1 cellular context compared by ENCODE assay signal in the genomic region with DNA sequence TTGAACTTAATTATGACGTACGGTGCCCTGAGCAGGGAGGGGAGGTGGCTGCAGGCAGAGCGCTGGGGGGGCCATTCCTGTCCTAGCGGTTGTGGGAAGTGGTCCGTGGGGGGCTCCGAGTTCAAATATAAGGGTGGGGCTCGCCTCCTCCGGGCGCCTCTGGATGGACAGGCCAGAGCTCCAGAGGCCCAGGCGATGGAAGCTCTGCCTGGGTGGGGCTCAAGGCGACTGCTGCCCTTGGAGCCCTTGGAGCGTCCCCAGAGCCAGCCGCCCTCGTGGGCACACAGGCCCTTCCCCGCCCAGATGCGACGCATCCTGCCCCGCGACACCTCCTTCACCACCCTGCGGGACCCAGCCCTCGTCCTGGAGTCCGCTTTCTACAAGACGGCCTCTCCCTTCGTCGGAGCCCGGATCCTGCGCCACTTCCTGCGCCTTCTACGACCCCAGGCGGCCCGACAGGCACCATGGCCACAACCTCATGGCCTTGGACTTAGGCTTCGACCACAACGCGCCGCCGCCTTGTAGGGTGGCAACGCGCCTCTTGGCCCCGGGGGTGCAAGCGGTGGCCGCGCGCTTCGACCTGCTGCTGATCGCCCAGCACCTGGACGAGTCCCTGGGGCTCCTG.
A peak's percentile ranks its signal among the peaks of the same experiment; 100 is the strongest.
TF ChIP-seq lines count a peak whose summit lies in the region.

No MANE protein-coding gene starts in this region.

TF ChIP-seq in K562, 482 proteins besides CTCF, POLR2A, EP300 and RAD21:
- no peak for TF ChIP-seq CEBPG (CRISPR knock-in tag; IDR thresholded peaks at IDR 0.05)
- TF ChIP-seq CEBPG (tag; conservative IDR thresholded peaks at IDR 0.05 in 1 of 2, IDR thresholded peaks at IDR 0.05 in 1 of 2) = no peak
- no peak for TF ChIP-seq NR1H2 (CRISPR knock-in tag; IDR thresholded peaks at IDR 0.05)
- TF ChIP-seq, protein P1, sequence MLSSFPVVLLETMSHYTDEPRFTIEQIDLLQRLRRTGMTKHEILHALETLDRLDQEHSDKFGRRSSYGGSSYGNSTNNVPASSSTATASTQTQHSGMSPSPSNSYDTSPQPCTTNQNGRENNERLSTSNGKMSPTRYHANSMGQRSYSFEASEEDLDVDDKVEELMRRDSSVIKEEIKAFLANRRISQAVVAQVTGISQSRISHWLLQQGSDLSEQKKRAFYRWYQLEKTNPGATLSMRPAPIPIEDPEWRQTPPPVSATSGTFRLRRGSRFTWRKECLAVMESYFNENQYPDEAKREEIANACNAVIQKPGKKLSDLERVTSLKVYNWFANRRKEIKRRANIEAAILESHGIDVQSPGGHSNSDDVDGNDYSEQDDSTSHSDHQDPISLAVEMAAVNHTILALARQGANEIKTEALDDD (IDR thresholded peaks at IDR 0.05) = no peak
- TF ChIP-seq, protein P2, sequence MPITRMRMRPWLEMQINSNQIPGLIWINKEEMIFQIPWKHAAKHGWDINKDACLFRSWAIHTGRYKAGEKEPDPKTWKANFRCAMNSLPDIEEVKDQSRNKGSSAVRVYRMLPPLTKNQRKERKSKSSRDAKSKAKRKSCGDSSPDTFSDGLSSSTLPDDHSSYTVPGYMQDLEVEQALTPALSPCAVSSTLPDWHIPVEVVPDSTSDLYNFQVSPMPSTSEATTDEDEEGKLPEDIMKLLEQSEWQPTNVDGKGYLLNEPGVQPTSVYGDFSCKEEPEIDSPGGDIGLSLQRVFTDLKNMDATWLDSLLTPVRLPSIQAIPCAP (CRISPR knock-in tag; IDR thresholded peaks at IDR 0.05; ENCODE audit: borderline replicate concordance) = no peak
- no peak for TF ChIP-seq SREBF1 (IDR thresholded peaks at IDR 0.05; ENCODE audit: borderline replicate concordance, low read depth, low read length)
- peak; percentile 36 for TF ChIP-seq PCBP1 (IDR thresholded peaks at IDR 0.05; ENCODE audit: low read depth, low read length, poor library complexity, severe bottlenecking)
- no peak for TF ChIP-seq TCFL5 (CRISPR knock-in tag; conservative IDR thresholded peaks at IDR 0.05)
- no peak for TF ChIP-seq ZC3H8 (IDR thresholded peaks at IDR 0.05)
